21 cellular contexts compared by ENCODE assay signal in the genomic region with DNA sequence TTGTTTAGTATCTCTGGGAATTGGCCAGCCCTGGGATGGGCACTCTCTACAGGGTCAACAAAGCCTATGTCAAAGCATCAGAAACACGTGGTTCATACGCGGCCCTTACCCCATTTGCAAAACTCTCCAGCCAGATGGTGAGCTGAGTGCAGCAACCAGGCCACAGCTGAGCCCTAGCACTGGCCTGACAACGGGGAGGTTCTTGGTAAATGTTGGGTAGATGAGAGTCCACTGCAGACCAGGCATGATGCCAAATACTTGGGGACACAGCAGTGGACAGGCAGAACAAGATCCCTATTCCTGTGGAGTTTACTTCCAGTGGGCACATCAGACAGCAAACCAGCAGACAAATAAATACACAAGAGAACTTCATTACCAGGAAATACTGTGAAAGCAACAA.
"Had no signal": no experiment of that assay in that cellular context is flagged by ENCODE, and none has a peak within 500 bp of the region (broad histone marks: within the 10 kb centered on the region; RNA-seq: fewer than 3 reads in every experiment).

No MANE protein-coding gene starts in this region.

- H3K9ac ChIP-seq: KMS-11, SK-N-SH had no signal

- DNase-seq: Kasumi-1, MM.1S, NCI-H1105, NCI-H1417, NCI-H1436 treated with DMSO at 0.1 percent for 48 hours, NCI-H1694, NCI-H187 treated with DMSO at 0.1 percent for 48 hours, NCI-H2029 treated with DMSO at 0.1 percent for 48 hours, NCI-H2171 treated with DMSO at 0.1 percent for 48 hours, NCI-H345, NCI-H446 treated with DMSO at 0.1 percent for 48 hours, NCI-H510A treated with DMSO at 0.1 percent for 48 hours, NCI-H526 treated with DMSO at 0.1 percent for 48 hours, NCI-H748 treated with DMSO at 0.1 percent for 48 hours, PC-3, SHP77, SK-N-SH, SW 1271 had no signal

- H3K4me2 ChIP-seq: KMS-11, SK-N-SH had no signal

- H3K27ac ChIP-seq: KMS-11, RWPE1 had no signal

- H3K9me3 ChIP-seq: SK-N-SH had no signal

- ATAC-seq: Panc1, PC-3 had no signal
